ENCODE assay signal across 12 cellular contexts in genomic region chr11:105861225-105861624, GRCh38.
A peak's percentile ranks its signal among the peaks of the same experiment; 100 is the strongest.
DNase-seq lines count a peak whose midpoint lies in the region; ATAC-seq and TF ChIP-seq lines count a peak whose summit lies in the region.
"Had no signal": no experiment of that assay in that cellular context is flagged by ENCODE, and none has a peak within 500 bp of the region (broad histone marks: within the 10 kb centered on the region; RNA-seq: fewer than 3 reads in every experiment).

No MANE protein-coding gene starts in this region.

- H3K27ac Mint-ChIP-seq in activated T-cell treated with anti-CD3 and anti-CD28 coated beads, Interleukin-2, amount 50 U/mL, for 24 hours = peak overlapping the region; percentile 10

- no peaks in the 10 kb centered on the region for H3K36me3 Mint-ChIP-seq in activated T-cell treated with anti-CD3 and anti-CD28 coated beads, Interleukin-2, amount 50 U/mL, for 24 hours (ENCODE audit: low read depth)

- H3K27me3 Mint-ChIP-seq in activated T-cell treated with anti-CD3 and anti-CD28 coated beads, Interleukin-2, amount 50 U/mL, for 24 hours = peaks cover 6% of the 10 kb centered on the region

- TF ChIP-seq CTCF in choroid plexus epithelial cell (conservative IDR thresholded peaks at IDR 0.05; ENCODE audit: low read depth, low read length) (peak; percentile 62), retinal pigment epithelial cell (conservative IDR thresholded peaks at IDR 0.05; ENCODE audit: low read depth, low read length) (peak; percentile 52)

- H3K9me3 Mint-ChIP-seq in activated T-cell treated with anti-CD3 and anti-CD28 coated beads, Interleukin-2, amount 50 U/mL, for 24 hours = no peaks in the 10 kb centered on the region
- H3K9me3 Mint-ChIP-seq: neural crest cell had no signal

- ATAC-seq in HG03025 (IDR thresholded peaks at IDR 0.05; ENCODE audit: low FRiP score, unreplicated experiment) = no peak
- ATAC-seq in HG03196 (IDR thresholded peaks at IDR 0.05; ENCODE audit: unreplicated experiment) = no peak
- ATAC-seq: Right ventricle myocardium inferior had no signal

- no peaks in the 10 kb centered on the region for H3K4me1 Mint-ChIP-seq in activated T-cell treated with anti-CD3 and anti-CD28 coated beads, Interleukin-2, amount 50 U/mL, for 24 hours (ENCODE audit: low read depth)
- H3K4me1 Mint-ChIP-seq: neural crest cell had no signal

- H3K4me3 Mint-ChIP-seq in activated T-cell treated with anti-CD3 and anti-CD28 coated beads, Interleukin-2, amount 50 U/mL, for 24 hours = no peak overlapping the region
- H3K4me3 Mint-ChIP-seq: neural crest cell had no signal

- no peak overlapping the region for H3K4me3 ChIP-seq in choroid plexus epithelial cell (ENCODE audit: low read depth, low read length)
- H3K4me3 ChIP-seq in retinal pigment epithelial cell (ENCODE audit: low read length) = no peak overlapping the region

- DNase-seq in activated T-cell treated with anti-CD3 and anti-CD28 coated beads, Interleukin-2, amount 50 U/mL, for 24 hours = no peak
- no peak for DNase-seq in activated T-cell treated with anti-CD3 and anti-CD28 coated beads, Interleukin-2, amount 50 U/mL, for 48 hours
- DNase-seq in NCI-H345 (lab: John Stamatoyannopoulos, UW) (peak; percentile 21), choroid plexus epithelial cell (ENCODE audit: low read depth) (peak; percentile 56), retinal pigment epithelial cell (ENCODE audit: low read depth) (no peak), cerebellar nuclear complex (lab: John Stamatoyannopoulos, UW) (no peak)
- DNase-seq: NCI-H187; stimulated activated naive CD4-positive, alpha-beta T cell treated with Interleukin-2 at 50 U/mL for 16 hours had no signal

Comparison
In these comparisons a context has a peak if more than half of its experiments do, and no peak if none do; other contexts are left out.
1. DNase-seq: peak in NCI-H345 (single experiment) and choroid plexus epithelial cell (single experiment); none in activated T-cell treated with anti-CD3 and anti-CD28 coated beads, Interleukin-2, amount 50 U/mL, for 24 hours (single experiment), activated T-cell treated with anti-CD3 and anti-CD28 coated beads, Interleukin-2, amount 50 U/mL, for 48 hours (0 of 2), retinal pigment epithelial cell (single experiment) and cerebellar nuclear complex (0 of 2).